In genomic region chr15:89091667-89092220, GRCh38 we compare ENCODE assay signal across 8 cellular contexts. TPM values are rescaled to one million over a fixed set of nuclear protein-coding genes. Genes with fewer than 3 reads are reported as not detected.
DNase-seq lines count a peak whose midpoint lies in the region; ATAC-seq, FAIRE-seq and TF ChIP-seq lines count a peak whose summit lies in the region.

No MANE protein-coding gene starts in this region.

- POLR2A ChIA-PET in activated CD4-positive, alpha-beta memory T cell treated with anti-CD3 and anti-CD28 coated beads for 36 hours (lab: Charles Lee): interaction anchor here (1.0 to 4.3 kb wide), 6 partner anchors 9 to 89 kb away, joined by 3 to 26 read pairs (median 5); no protein-coding TSS in a partner anchor

- H3K9ac ChIP-seq in keratinocyte (ENCODE audit: control insufficient read depth, extremely low read depth, insufficient read depth, low read length): peak overlapping the region; percentile 74

- peaks cover 49% of the 10 kb centered on the region for H3K4me1 Mint-ChIP-seq in activated CD4-positive, alpha-beta memory T cell treated with anti-CD3 and anti-CD28 coated beads for 36 hours (ENCODE audit: low read depth)
- peaks cover 61% of the 10 kb centered on the region for H3K4me1 Mint-ChIP-seq in stimulated activated naive CD8-positive, alpha-beta T cell treated with anti-CD3 and anti-CD28 coated beads, Interleukin-15, amount 100 ng/mL, for 72 hours

- H3K4me3 ChIP-seq in keratinocyte (ENCODE audit: control insufficient read depth in 2 of 3, extremely low read depth in 1 of 3, insufficient read depth in 2 of 3, low read depth in 1 of 3, low read length in 3 of 3): peak overlapping the region in 1 of 3 experiments; percentile 12

- peaks cover 0 to 5% of the 10 kb centered on the region in 2 experiments for H3K36me3 ChIP-seq in keratinocyte (ENCODE audit: control insufficient read depth in 2 of 2, extremely low read depth in 1 of 2, insufficient read depth in 2 of 2, low read length in 2 of 2)

- intact Hi-C loops in activated CD4-positive, alpha-beta memory T cell treated with anti-CD3 and anti-CD28 coated beads for 36 hours (cut with micrococcal nuclease): loop anchor here (1.0 to 5.0 kb wide), 5 partner anchors 23 to 243 kb away; partner anchors contain the start of gene POLG

- dilution Hi-C loops in keratinocyte (cut with MboI; ENCODE audit: extremely low pct_ligation_motif_present, low sequenced_read_pairs): no loop called here

- DNase-seq in NCI-H1092 treated with DMSO at 0.1 percent for 48 hours (lab: John Stamatoyannopoulos, UW) (peak; percentile 43), NCI-H1092 (lab: John Stamatoyannopoulos, UW) (no peak), keratinocyte (ENCODE audit: low read depth, low spot score) (no peak), T-helper 9 cell (no peak), activated gamma-delta T cell (lab: John Stamatoyannopoulos, UW) (no peak), hippocampal formation (lab: John Stamatoyannopoulos, UW) (no peak)
- DNase-seq in activated CD4-positive, alpha-beta memory T cell treated with anti-CD3 and anti-CD28 coated beads for 36 hours: no peak
- no peak for DNase-seq in stimulated activated naive CD8-positive, alpha-beta T cell treated with anti-CD3 and anti-CD28 coated beads, Interleukin-15, amount 100 ng/mL, for 72 hours

- ATAC-seq in stimulated activated naive CD8-positive, alpha-beta T cell treated with anti-CD3 and anti-CD28 coated beads, Interleukin-15, amount 100 ng/mL, for 72 hours: no peak

- H3K79me2 ChIP-seq in keratinocyte (ENCODE audit: control insufficient read depth, insufficient read depth, low read length): peaks cover 46% of the 10 kb centered on the region

- H3K27me3 ChIP-seq in keratinocyte (ENCODE audit: control insufficient read depth, extremely low read depth, insufficient read depth, low read length): no peaks in the 10 kb centered on the region

- no peaks in the 10 kb centered on the region for H3K9me3 Mint-ChIP-seq in activated CD4-positive, alpha-beta memory T cell treated with anti-CD3 and anti-CD28 coated beads for 36 hours
- H3K9me3 Mint-ChIP-seq in stimulated activated naive CD8-positive, alpha-beta T cell treated with anti-CD3 and anti-CD28 coated beads, Interleukin-15, amount 100 ng/mL, for 72 hours: no peaks in the 10 kb centered on the region

- no peaks in the 10 kb centered on the region for H4K20me1 ChIP-seq in keratinocyte (ENCODE audit: control insufficient read depth, extremely low read depth, insufficient read depth, low read length)

- no peaks in the 10 kb centered on the region for H3K9me1 ChIP-seq in keratinocyte (ENCODE audit: control insufficient read depth, extremely low read depth, insufficient read depth, low read length)

- CTCF ChIA-PET in activated CD4-positive, alpha-beta memory T cell treated with anti-CD3 and anti-CD28 coated beads for 36 hours (lab: Charles Lee): interaction anchor here (0.8 to 7.8 kb wide), 11 partner anchors 23 to 187 kb away, joined by 3 to 52 read pairs (median 10); no protein-coding TSS in a partner anchor

- H3K4me1 ChIP-seq in keratinocyte (ENCODE audit: control insufficient read depth, extremely low read depth, insufficient read depth, low read length): peaks cover 34% of the 10 kb centered on the region

- TF ChIP-seq CTCF in keratinocyte (optimal IDR thresholded peaks at IDR 0.05 in 1 of 3, IDR thresholded peaks at IDR 0.05 in 1 of 3, conservative IDR thresholded peaks at IDR 0.05 in 1 of 3; ENCODE audit: extremely low read depth in 1 of 3, insufficient read depth in 2 of 3, low read length in 3 of 3): no peak

- no peaks in the 10 kb centered on the region for H3K27me3 Mint-ChIP-seq in activated CD4-positive, alpha-beta memory T cell treated with anti-CD3 and anti-CD28 coated beads for 36 hours
- no peaks in the 10 kb centered on the region for H3K27me3 Mint-ChIP-seq in stimulated activated naive CD8-positive, alpha-beta T cell treated with anti-CD3 and anti-CD28 coated beads, Interleukin-15, amount 100 ng/mL, for 72 hours

- FAIRE-seq in keratinocyte (lab: Jason Lieb, UNC): no peak

- peaks cover 15% of the 10 kb centered on the region for H3K36me3 Mint-ChIP-seq in activated CD4-positive, alpha-beta memory T cell treated with anti-CD3 and anti-CD28 coated beads for 36 hours

- no peak overlapping the region for H2AFZ ChIP-seq in keratinocyte (ENCODE audit: control insufficient read depth, low read length)

- peak overlapping the region; percentile 91 for H3K27ac Mint-ChIP-seq in activated CD4-positive, alpha-beta memory T cell treated with anti-CD3 and anti-CD28 coated beads for 36 hours
- peak overlapping the region; percentile 97 to 98 for H3K27ac Mint-ChIP-seq in stimulated activated naive CD8-positive, alpha-beta T cell treated with anti-CD3 and anti-CD28 coated beads, Interleukin-15, amount 100 ng/mL, for 72 hours

- no peaks in the 10 kb centered on the region for H3K9me3 ChIP-seq in keratinocyte (ENCODE audit: control insufficient read depth, low read depth, low read length)

- H3K4me2 ChIP-seq in keratinocyte (ENCODE audit: control insufficient read depth, extremely low read depth, insufficient read depth, low read depth, low read length): peak overlapping the region; percentile 99

- peak overlapping the region; percentile 78 for H3K4me3 Mint-ChIP-seq in activated CD4-positive, alpha-beta memory T cell treated with anti-CD3 and anti-CD28 coated beads for 36 hours
- no peak overlapping the region for H3K4me3 Mint-ChIP-seq in stimulated activated naive CD8-positive, alpha-beta T cell treated with anti-CD3 and anti-CD28 coated beads, Interleukin-15, amount 100 ng/mL, for 72 hours

- H3K27ac ChIP-seq in keratinocyte (ENCODE audit: control insufficient read depth, insufficient read depth, low read length): peak overlapping the region; percentile 81

RNA-seq across cellular contexts. Expression of gene ABHD2, which starts 3.5 kb away (rescaled TPM):
- total RNA-seq in activated CD4-positive, alpha-beta memory T cell treated with anti-CD3 and anti-CD28 coated beads for 36 hours: 10 to 100 TPM; 36.0 to 38.5 TPM
- 22.8 to 32.9 TPM (median 23.0 TPM) in 3 replicates for polyA plus RNA-seq in keratinocyte
- 13.4 TPM for polyA plus RNA-seq in keratinocyte (2011; ENCODE audit: low read depth)
- 10.2 and 12.6 TPM in 2 replicates for polyA plus RNA-seq in keratinocyte (2011; cell fraction: cytosol; rRNA removed)
- 32.7 and 34.4 TPM in 2 replicates for polyA plus RNA-seq in keratinocyte (2011; cell fraction: nucleus; rRNA removed)
- 6.4 and 23.6 TPM in 2 replicates for polyA plus RNA-seq in keratinocyte (2012; ENCODE audit: low replicate concordance)
- 74.6 to 119 TPM (median 84.7 TPM) in 3 replicates for polyA minus RNA-seq in keratinocyte
- 16.1 TPM for polyA minus RNA-seq in keratinocyte (2011; cell fraction: cytosol; rRNA and poly(A)+ RNA removed)
- polyA minus RNA-seq in keratinocyte (2011; cell fraction: nucleus; rRNA and poly(A)+ RNA removed): 36.3 and 71.1 TPM in 2 replicates
